In the genomic region with DNA sequence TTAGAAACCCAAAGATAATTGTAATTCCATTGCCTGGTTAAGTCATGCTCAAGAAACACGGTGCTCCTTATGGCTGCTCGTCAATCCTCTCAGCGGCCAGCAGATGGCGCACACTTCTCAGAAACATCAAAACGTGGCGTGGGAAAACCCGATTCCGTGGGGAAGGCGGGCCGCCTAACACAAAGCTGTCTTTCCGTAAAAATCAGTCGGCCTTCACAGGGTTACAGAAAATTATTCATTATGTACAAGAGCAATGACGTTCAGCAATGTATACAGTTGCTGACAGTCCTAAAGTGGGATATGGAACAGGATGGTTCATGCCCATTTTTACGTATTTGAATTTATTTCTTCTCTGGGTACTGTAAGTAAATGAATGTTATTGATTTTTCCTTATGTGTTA, we compare ENCODE assay signal across 8 cellular contexts.
DNase-seq lines count a peak whose midpoint lies in the region; ATAC-seq and TF ChIP-seq lines count a peak whose summit lies in the region.

No MANE protein-coding gene starts in this region.

- no peak overlapping the region for H3K4me3 ChIP-seq in AG10803 (ENCODE audit: low read length)
- H3K4me3 ChIP-seq in OCI-LY1 (ENCODE audit: low read depth, low read length, poor library complexity, severe bottlenecking), result peak overlapping the region; percentile 32
- peak overlapping the region; percentile 29 for H3K4me3 ChIP-seq in neural cell (ENCODE audit: low read length)
- peak overlapping the region in 1 of 4 donors; percentile 16 for H3K4me3 ChIP-seq in stomach

- H3K79me2 ChIP-seq in OCI-LY1 (ENCODE audit: insufficient read depth, low read length) (no peaks in the 10 kb centered on the region), neural cell (replicated peaks; ENCODE audit: insufficient read depth, low read length) (no peaks in the 10 kb centered on the region)

- ATAC-seq in GM18517 (IDR thresholded peaks at IDR 0.05; ENCODE audit: unreplicated experiment) (peak; percentile 69), HG03460 (IDR thresholded peaks at IDR 0.05; ENCODE audit: unreplicated experiment) (peak; percentile 69)

- intact Hi-C loops in stomach (cut with DNase I; ENCODE audit: low total_unique reads), result loop anchor here (10.0 kb wide), 1 partner anchor 775 kb away; no protein-coding TSS in a partner anchor

- H3K9me2 ChIP-seq in OCI-LY1 (ENCODE audit: low read depth, low read length) (no peaks in the 10 kb centered on the region), neural cell (ENCODE audit: insufficient read depth, low read length) (no peaks in the 10 kb centered on the region)

- DNase-seq in AG10803 (ENCODE audit: low read depth), result peak; percentile 69
- DNase-seq in activated T-cell treated with anti-CD3 and anti-CD28 coated beads, Interleukin-2, amount 50 U/mL, for 48 hours, result peak; percentile 71 to 73
- peak; percentile 84 for DNase-seq in fibroblast of peridontal ligament (ENCODE audit: extremely low read depth)
- peak; percentile 76 for DNase-seq in stomach

- peak; percentile 93 for TF ChIP-seq RAD21 in neural cell (conservative IDR thresholded peaks at IDR 0.05)

- H2AFZ ChIP-seq in OCI-LY1 (ENCODE audit: low read length), result no peak overlapping the region
- H2AFZ ChIP-seq in neural cell (ENCODE audit: low read depth, low read length), result no peak overlapping the region

- no peak for TF ChIP-seq POLR2A in stomach (IDR thresholded peaks at IDR 0.05)

- TF ChIP-seq EP300 in neural cell (conservative IDR thresholded peaks at IDR 0.05; ENCODE audit: poor library complexity, severe bottlenecking) (no peak), stomach (IDR thresholded peaks at IDR 0.05) (no peak)

- H3K4me1 ChIP-seq in OCI-LY1 (ENCODE audit: insufficient read depth, low read length, severe bottlenecking) (no peaks in the 10 kb centered on the region), stomach (peaks cover 0 to 27% (median 13%) of the 10 kb centered on the region in 4 donors)

- no peaks in the 10 kb centered on the region for H3K9me3 ChIP-seq in OCI-LY1 (ENCODE audit: low read length)
- no peaks in the 10 kb centered on the region for H3K9me3 ChIP-seq in neural cell (ENCODE audit: low read length)
- H3K9me3 ChIP-seq in stomach, result no peaks in the 10 kb centered on the region

- H3F3A ChIP-seq in OCI-LY1 (ENCODE audit: insufficient read depth, low read length) (no peaks in the 10 kb centered on the region), neural cell (ENCODE audit: insufficient read depth, low read length, poor library complexity, severe bottlenecking) (no peaks in the 10 kb centered on the region)

- H3K36me3 ChIP-seq in OCI-LY1 (ENCODE audit: insufficient read depth, low read length) (no peaks in the 10 kb centered on the region), neural cell (ENCODE audit: insufficient read depth, low read length) (no peaks in the 10 kb centered on the region), stomach (no peaks in the 10 kb centered on the region)

- H3K27ac ChIP-seq in OCI-LY1 (ENCODE audit: low read depth, low read length, poor library complexity, severe bottlenecking) (no peak overlapping the region), neural cell (ENCODE audit: low read length) (no peak overlapping the region), stomach (no peak overlapping the region)

- no peak overlapping the region for H3K9ac ChIP-seq in OCI-LY1 (ENCODE audit: low read length)
- no peak overlapping the region for H3K9ac ChIP-seq in neural cell (ENCODE audit: low read length)

- WGBS in stomach, 5 donors, result 2 to 4% (median 3%) methylated on average over 14 of the region's 14 CpGs

- TF ChIP-seq CTCF in AG10803 (conservative IDR thresholded peaks at IDR 0.05; ENCODE audit: low read length), result peak; percentile 95
- peak; percentile 95 for TF ChIP-seq CTCF in OCI-LY1 (IDR thresholded peaks at IDR 0.05; ENCODE audit: low read length)
- peak; percentile 93 for TF ChIP-seq CTCF in neural cell (IDR thresholded peaks at IDR 0.05; ENCODE audit: poor library complexity, severe bottlenecking)
- peak in 5 of 7 experiments; percentile 60 to 90 (median 87) for TF ChIP-seq CTCF in stomach (IDR thresholded peaks at IDR 0.05)

- peak overlapping the region; percentile 52 for H3K4me2 ChIP-seq in OCI-LY1 (ENCODE audit: low read length)
- no peak overlapping the region for H3K4me2 ChIP-seq in neural cell (ENCODE audit: low read length)

- H4K20me1 ChIP-seq in OCI-LY1 (ENCODE audit: insufficient read depth, low read length) (no peaks in the 10 kb centered on the region), neural cell (ENCODE audit: insufficient read depth) (no peaks in the 10 kb centered on the region)

- H3K27me3 ChIP-seq in OCI-LY1 (ENCODE audit: insufficient read depth, low read length) (no peaks in the 10 kb centered on the region), neural cell (ENCODE audit: insufficient read depth, low read depth, low read length) (no peaks in the 10 kb centered on the region), stomach (no peaks in the 10 kb centered on the region)

TF ChIP-seq in neural cell, 6 proteins besides CTCF, POLR2A, EP300 and RAD21:
- TF ChIP-seq REST (IDR thresholded peaks at IDR 0.05; ENCODE audit: borderline replicate concordance) (no peak), TAF1 (IDR thresholded peaks at IDR 0.05; ENCODE audit: low read depth) (no peak), EZH2 (IDR thresholded peaks at IDR 0.05; ENCODE audit: borderline replicate concordance, insufficient read depth, low read length, poor library complexity, severe bottlenecking) (no peak), MXI1 (conservative IDR thresholded peaks at IDR 0.05; ENCODE audit: poor library complexity, severe bottlenecking) (peak; percentile 22), POLR2AphosphoS5 (IDR thresholded peaks at IDR 0.05) (no peak), SMC3 (conservative IDR thresholded peaks at IDR 0.05; ENCODE audit: poor library complexity) (peak; percentile 98)
